ENCODE assay signal across 21 cellular contexts in genomic region chr7:18843979-18844378, GRCh38.
DNase-seq lines count a peak whose midpoint lies in the region; FAIRE-seq and TF ChIP-seq lines count a peak whose summit lies in the region.
"Had no signal": no experiment of that assay in that cellular context is flagged by ENCODE, and none has a peak within 500 bp of the region (broad histone marks: within the 10 kb centered on the region; RNA-seq: fewer than 3 reads in every experiment).

No MANE protein-coding gene starts in this region.

- DNase-seq in H54 (ENCODE audit: insufficient read length, low spot score), result no peak
- no peak for DNase-seq in SK-N-SH
- DNase-seq in astrocyte (ENCODE audit: low read depth), result no peak
- no peak for DNase-seq in kidney glomerular epithelial cell (lab: John Stamatoyannopoulos, UW)
- DNase-seq in activated naive CD4-positive, alpha-beta T cell treated with anti-CD3 and anti-CD28 coated beads, Interleukin-2, amount 10 ng/mL, durations not matched to agents 7 days and 5 days, result no peak
- no peak for DNase-seq in amniotic stem cell (lab: John Stamatoyannopoulos, UW)
- no peak for DNase-seq in stimulated activated CD4-positive, alpha-beta T cell treated with anti-CD3 and anti-CD28 coated beads, Interleukin-12 subunit alpha, Interleukin-12 subunit beta, amount 100 ng/mL, for 4 hours
- DNase-seq: AML-193; Caco-2; Calu3; CD4-positive, alpha-beta T cell; CD8-positive, alpha-beta T cell; DMS79 treated with DMSO at 0.1 percent for 48 hours; GF-D8 had no signal

- H3K79me2 ChIP-seq in SK-N-SH (ENCODE audit: insufficient read depth), result no peaks in the 10 kb centered on the region
- H3K79me2 ChIP-seq in astrocyte (ENCODE audit: insufficient read depth, low read length), result no peaks in the 10 kb centered on the region

- H3K4me2 ChIP-seq in SK-N-SH, result no peak overlapping the region
- no peak overlapping the region for H3K4me2 ChIP-seq in astrocyte (ENCODE audit: low read length)
- H3K4me2 ChIP-seq: A549; BLaER1 treated with 17β-estradiol and CSF1 and Interleukin-3, amounts not matched to agents 10 nM and 100 nM had no signal

- TF ChIP-seq EP300 in SK-N-SH (IDR thresholded peaks at IDR 0.05; ENCODE audit: borderline replicate concordance in 1 of 2, low read depth in 1 of 2, low read length in 1 of 2), result peak in 1 of 2 experiments; percentile 84; a peak in 2 of 4 replicates

- TF ChIP-seq CTCF in SK-N-SH (IDR thresholded peaks at IDR 0.05) (no peak), astrocyte (IDR thresholded peaks at IDR 0.05; ENCODE audit: insufficient read depth, low read depth, low read length) (no peak)

- 41% methylated on average over 3 of the region's 3 CpGs for WGBS in SK-N-SH (ENCODE audit: low lambda C conversion rate)

- H3K27ac Mint-ChIP-seq in astrocyte (ENCODE audit: unreplicated experiment), result no peak overlapping the region
- H3K27ac Mint-ChIP-seq in activated naive CD4-positive, alpha-beta T cell treated with anti-CD3 and anti-CD28 coated beads, Interleukin-2, amount 10 ng/mL, durations not matched to agents 7 days and 5 days, result no peak overlapping the region
- H3K27ac Mint-ChIP-seq: B cell; CD4-positive, alpha-beta T cell; CD8-positive, alpha-beta T cell had no signal

- H3K36me3 ChIP-seq in SK-N-SH (replicated peaks in 1 of 2; ENCODE audit: control insufficient read depth in 1 of 2, insufficient read depth in 2 of 2, low read length in 1 of 2), result peaks cover 0 to 8% of the 10 kb centered on the region in 2 experiments
- no peaks in the 10 kb centered on the region for H3K36me3 ChIP-seq in astrocyte (ENCODE audit: insufficient read depth, low read length)
- H3K36me3 ChIP-seq: BLaER1 treated with 17β-estradiol and CSF1 and Interleukin-3, amounts not matched to agents 10 nM and 100 nM had no signal

- H3K27me3 ChIP-seq in SK-N-SH (ENCODE audit: insufficient read depth) (no peaks in the 10 kb centered on the region), astrocyte (ENCODE audit: insufficient read depth, low read length) (no peaks in the 10 kb centered on the region)
- H3K27me3 ChIP-seq: BLaER1 treated with 17β-estradiol and CSF1 and Interleukin-3, amounts not matched to agents 10 nM and 100 nM had no signal

- H2AFZ ChIP-seq in SK-N-SH (ENCODE audit: low read depth) (no peak overlapping the region), astrocyte (ENCODE audit: low read depth, low read length) (no peak overlapping the region)

- H3K9me3 ChIP-seq in SK-N-SH (no peaks in the 10 kb centered on the region), astrocyte (ENCODE audit: insufficient read depth, low read depth, low read length) (no peaks in the 10 kb centered on the region)
- H3K9me3 ChIP-seq: A549; BLaER1 treated with 17β-estradiol and CSF1 and Interleukin-3, amounts not matched to agents 10 nM and 100 nM; Caco-2 had no signal

- H3K9ac ChIP-seq in SK-N-SH, result no peak overlapping the region
- no peak overlapping the region for H3K9ac ChIP-seq in astrocyte (ENCODE audit: low read length)
- H3K9ac ChIP-seq: BLaER1 treated with 17β-estradiol and CSF1 and Interleukin-3, amounts not matched to agents 10 nM and 100 nM had no signal

- CTCF ChIA-PET in SK-N-SH (lab: Yijun Ruan, JAX), result interaction anchor here (0.8 to 4.9 kb wide), 7 partner anchors 12 to 346 kb away, joined by 3 to 36 read pairs (median 8); no protein-coding TSS in a partner anchor
- CTCF ChIA-PET in activated naive CD4-positive, alpha-beta T cell treated with anti-CD3 and anti-CD28 coated beads, Interleukin-2, amount 10 ng/mL, durations not matched to agents 7 days and 5 days (lab: Charles Lee), result no interaction called here

- H3K9me3 Mint-ChIP-seq in astrocyte (ENCODE audit: unreplicated experiment), result no peaks in the 10 kb centered on the region
- H3K9me3 Mint-ChIP-seq in activated naive CD4-positive, alpha-beta T cell treated with anti-CD3 and anti-CD28 coated beads, Interleukin-2, amount 10 ng/mL, durations not matched to agents 7 days and 5 days, result no peaks in the 10 kb centered on the region
- H3K9me3 Mint-ChIP-seq: CD4-positive, alpha-beta T cell had no signal

- no peaks in the 10 kb centered on the region for H3K4me1 Mint-ChIP-seq in astrocyte (ENCODE audit: low read depth, unreplicated experiment)
- H3K4me1 Mint-ChIP-seq in activated naive CD4-positive, alpha-beta T cell treated with anti-CD3 and anti-CD28 coated beads, Interleukin-2, amount 10 ng/mL, durations not matched to agents 7 days and 5 days, result no peaks in the 10 kb centered on the region

- TF ChIP-seq RAD21 in SK-N-SH (IDR thresholded peaks at IDR 0.05; ENCODE audit: low read length), result peak; percentile 27

- H3F3A ChIP-seq in SK-N-SH (replicated peaks; ENCODE audit: insufficient read depth), result no peaks in the 10 kb centered on the region

- no peaks in the 10 kb centered on the region for H4K20me1 ChIP-seq in SK-N-SH (ENCODE audit: insufficient read depth)
- no peaks in the 10 kb centered on the region for H4K20me1 ChIP-seq in astrocyte (ENCODE audit: insufficient read depth, low read length)
- H4K20me1 ChIP-seq: BLaER1 treated with 17β-estradiol and CSF1 and Interleukin-3, amounts not matched to agents 10 nM and 100 nM had no signal

- H3K36me3 Mint-ChIP-seq in astrocyte (ENCODE audit: low read depth, unreplicated experiment), result no peaks in the 10 kb centered on the region
- H3K36me3 Mint-ChIP-seq in activated naive CD4-positive, alpha-beta T cell treated with anti-CD3 and anti-CD28 coated beads, Interleukin-2, amount 10 ng/mL, durations not matched to agents 7 days and 5 days, result no peaks in the 10 kb centered on the region
- H3K36me3 Mint-ChIP-seq: CD8-positive, alpha-beta T cell had no signal

- POLR2A ChIA-PET in SK-N-SH (lab: Yijun Ruan, JAX), result interaction anchor here (1.2 to 4.3 kb wide), 3 partner anchors 146 to 274 kb away, joined by 3 to 46 read pairs (median 7); partner anchors contain the start of gene TWIST1

- H3K27me3 Mint-ChIP-seq in astrocyte (ENCODE audit: low read depth, unreplicated experiment), result no peaks in the 10 kb centered on the region
- no peaks in the 10 kb centered on the region for H3K27me3 Mint-ChIP-seq in activated naive CD4-positive, alpha-beta T cell treated with anti-CD3 and anti-CD28 coated beads, Interleukin-2, amount 10 ng/mL, durations not matched to agents 7 days and 5 days
- H3K27me3 Mint-ChIP-seq: B cell; CD4-positive, alpha-beta T cell had no signal

- no peak for TF ChIP-seq POLR2A in H54 (IDR thresholded peaks at IDR 0.05; ENCODE audit: low read depth, low read length)

- FAIRE-seq in H54 (lab: Jason Lieb, UNC), result peak; percentile 83
- FAIRE-seq in astrocyte (lab: Jason Lieb, UNC), result peak; percentile 29
- FAIRE-seq: A549, D721Med, GM12891, GM18507 had no signal

- H3K4me3 Mint-ChIP-seq in astrocyte (ENCODE audit: unreplicated experiment), result no peak overlapping the region
- H3K4me3 Mint-ChIP-seq in activated naive CD4-positive, alpha-beta T cell treated with anti-CD3 and anti-CD28 coated beads, Interleukin-2, amount 10 ng/mL, durations not matched to agents 7 days and 5 days, result no peak overlapping the region
- H3K4me3 Mint-ChIP-seq: B cell; CD4-positive, alpha-beta T cell; CD8-positive, alpha-beta T cell had no signal

- H3K4me1 ChIP-seq in SK-N-SH (ENCODE audit: control insufficient read depth in 1 of 2, insufficient read depth in 2 of 2, low read depth in 1 of 2, low read length in 1 of 2) (peaks cover 15 to 48% of the 10 kb centered on the region in 2 experiments), astrocyte (ENCODE audit: insufficient read depth, low read length) (no peaks in the 10 kb centered on the region)
- H3K4me1 ChIP-seq: A549; BLaER1 treated with 17β-estradiol and CSF1 and Interleukin-3, amounts not matched to agents 10 nM and 100 nM; Caco-2 had no signal

- no peaks in the 10 kb centered on the region for H3K9me2 ChIP-seq in SK-N-SH

- H3K4me3 ChIP-seq in SK-N-SH (ENCODE audit: low read depth in 2 of 2, low read length in 1 of 2), result no peak overlapping the region
- no peak overlapping the region for H3K4me3 ChIP-seq in astrocyte (ENCODE audit: insufficient read depth, low read depth, low read length)
- H3K4me3 ChIP-seq: A549; BLaER1 treated with 17β-estradiol and CSF1 and Interleukin-3, amounts not matched to agents 10 nM and 100 nM had no signal

- H3K27ac ChIP-seq in SK-N-SH (ENCODE audit: low read depth in 2 of 2, low read length in 1 of 2) (peak overlapping the region in 1 of 2 experiments; percentile 100; a peak in 2 of 4 replicates), astrocyte (ENCODE audit: low read depth, low read length) (no peak overlapping the region)
- H3K27ac ChIP-seq: A549; BLaER1 treated with 17β-estradiol and CSF1 and Interleukin-3, amounts not matched to agents 10 nM and 100 nM; C4-2B had no signal

TF ChIP-seq in SK-N-SH, 30 proteins besides CTCF, POLR2A, EP300 and RAD21:
- TF ChIP-seq GATA2 (CRISPR knock-in tag; IDR thresholded peaks at IDR 0.05), result peak; percentile 75
- TF ChIP-seq TCF12 (IDR thresholded peaks at IDR 0.05), result peak; percentile 70
- TF ChIP-seq RCOR1 (IDR thresholded peaks at IDR 0.05; ENCODE audit: low read length), result peak; percentile 54; the same call in 1 of the 2 replicates
- TF ChIP-seq TEAD4 (IDR thresholded peaks at IDR 0.05; ENCODE audit: borderline replicate concordance, insufficient read depth), result no peak
